1 cellular context compared by ENCODE assay signal in the genomic region with DNA sequence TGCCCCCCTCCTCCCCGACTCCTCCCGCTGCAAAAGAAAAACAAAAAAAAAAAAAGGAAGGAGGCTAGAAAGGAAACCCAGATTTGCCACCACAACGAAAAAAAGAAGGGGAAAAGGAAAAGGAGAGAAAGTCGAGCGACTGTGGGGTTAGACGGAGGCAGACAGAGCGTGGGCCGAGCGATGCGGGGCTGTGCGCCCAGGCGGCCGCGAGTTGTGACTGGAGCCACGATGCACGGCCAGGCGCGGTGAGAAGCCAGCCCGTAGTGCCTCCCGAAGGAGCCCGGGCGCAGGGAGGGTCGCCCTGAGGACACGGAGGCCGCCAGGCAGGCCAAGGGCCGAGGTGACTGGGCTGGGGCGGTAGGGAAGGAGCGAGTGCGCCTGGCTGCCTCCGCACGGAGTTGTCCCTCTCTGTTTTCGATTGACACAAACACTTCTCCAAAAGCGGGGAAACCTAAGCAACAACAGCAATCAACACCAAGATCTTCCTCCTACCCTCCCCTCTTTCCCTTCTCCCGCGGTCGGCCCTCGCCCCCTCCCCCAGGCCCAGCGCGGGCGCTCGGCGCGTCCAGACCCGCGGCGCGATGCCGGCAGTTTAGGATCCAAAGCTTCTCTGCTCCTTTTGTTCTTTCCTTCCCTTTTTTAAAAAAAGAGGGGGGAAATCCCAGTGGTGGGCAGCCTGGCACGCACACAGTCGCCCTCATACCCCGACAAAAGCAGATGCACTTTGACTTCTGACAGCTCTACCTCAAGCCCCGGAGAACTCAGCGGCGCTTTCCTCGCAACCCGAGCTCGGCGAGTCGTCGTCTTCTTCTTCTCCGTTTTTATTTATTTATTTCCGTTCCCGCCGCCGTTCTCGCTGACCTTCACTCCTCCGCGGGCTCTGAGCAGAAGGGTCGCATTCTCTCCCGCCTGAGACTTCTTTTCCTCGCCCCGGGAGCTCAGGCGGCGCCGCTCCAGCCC.
TF ChIP-seq lines count a peak whose summit lies in the region.

A gene (plus strand): TSS at position 475 of the 960 bp plus-strand sequence. CDS start 723 bp downstream, outside the sequence.

TF ChIP-seq in IMR-90, 13 proteins besides CTCF, POLR2A, EP300 and RAD21:
- TF ChIP-seq, protein P1, sequence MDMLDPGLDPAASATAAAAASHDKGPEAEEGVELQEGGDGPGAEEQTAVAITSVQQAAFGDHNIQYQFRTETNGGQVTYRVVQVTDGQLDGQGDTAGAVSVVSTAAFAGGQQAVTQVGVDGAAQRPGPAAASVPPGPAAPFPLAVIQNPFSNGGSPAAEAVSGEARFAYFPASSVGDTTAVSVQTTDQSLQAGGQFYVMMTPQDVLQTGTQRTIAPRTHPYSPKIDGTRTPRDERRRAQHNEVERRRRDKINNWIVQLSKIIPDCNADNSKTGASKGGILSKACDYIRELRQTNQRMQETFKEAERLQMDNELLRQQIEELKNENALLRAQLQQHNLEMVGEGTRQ (IDR thresholded peaks at IDR 0.05; ENCODE audit: low read depth, low read length) = no peak
- TF ChIP-seq CEBPB (IDR thresholded peaks at IDR 0.05; ENCODE audit: low read depth, low read length) (no peak), MAFK (IDR thresholded peaks at IDR 0.05; ENCODE audit: low read depth, low read length) (no peak), NFE2L2 (IDR thresholded peaks at IDR 0.05; ENCODE audit: low read depth, low read length) (no peak), RCOR1 (IDR thresholded peaks at IDR 0.05; ENCODE audit: insufficient replicate concordance, low read length) (no peak), RFX5 (IDR thresholded peaks at IDR 0.05; ENCODE audit: low read depth, low read length) (no peak), CHD1 (IDR thresholded peaks at IDR 0.05; ENCODE audit: low read depth, low read length) (no peak), MXI1 (IDR thresholded peaks at IDR 0.05; ENCODE audit: borderline replicate concordance, low read depth, low read length) (no peak), FOS (IDR thresholded peaks at IDR 0.05; ENCODE audit: low read depth, low read length) (no peak), SMC3 (IDR thresholded peaks at IDR 0.05; ENCODE audit: low read depth, low read length) (no peak)
- TF ChIP-seq, protein P2, sequence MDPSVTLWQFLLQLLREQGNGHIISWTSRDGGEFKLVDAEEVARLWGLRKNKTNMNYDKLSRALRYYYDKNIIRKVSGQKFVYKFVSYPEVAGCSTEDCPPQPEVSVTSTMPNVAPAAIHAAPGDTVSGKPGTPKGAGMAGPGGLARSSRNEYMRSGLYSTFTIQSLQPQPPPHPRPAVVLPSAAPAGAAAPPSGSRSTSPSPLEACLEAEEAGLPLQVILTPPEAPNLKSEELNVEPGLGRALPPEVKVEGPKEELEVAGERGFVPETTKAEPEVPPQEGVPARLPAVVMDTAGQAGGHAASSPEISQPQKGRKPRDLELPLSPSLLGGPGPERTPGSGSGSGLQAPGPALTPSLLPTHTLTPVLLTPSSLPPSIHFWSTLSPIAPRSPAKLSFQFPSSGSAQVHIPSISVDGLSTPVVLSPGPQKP (IDR thresholded peaks at IDR 0.05; ENCODE audit: borderline replicate concordance, low read depth, low read length) = no peak
TF ChIP-seq in IMR-90: peak in this region for 0.
